Comparison of ENCODE assay signal across 25 cellular contexts in genomic region chr4:151703401-151703800, GRCh38. TPM values are rescaled to one million over a fixed set of nuclear protein-coding genes. Genes with fewer than 3 reads are reported as not detected.
A peak's percentile ranks its signal among the peaks of the same experiment; 100 is the strongest.
DNase-seq lines count a peak whose midpoint lies in the region; ATAC-seq lines count a peak whose summit lies in the region.
"Had no signal": no experiment of that assay in that cellular context is flagged by ENCODE, and none has a peak within 500 bp of the region (broad histone marks: within the 10 kb centered on the region; RNA-seq: fewer than 3 reads in every experiment).

No MANE protein-coding gene starts in this region.

- peaks cover 23% of the 10 kb centered on the region for H3K4me1 Mint-ChIP-seq in activated CD4-positive, alpha-beta T cell treated with anti-CD3 and anti-CD28 coated beads for 36 hours
- H3K4me1 Mint-ChIP-seq in activated T-helper 17 cell treated with anti-CD3 and anti-CD28 coated beads, Interleukin-2, amount 50 U/mL, for 72 hours = peaks cover 10% of the 10 kb centered on the region
- no peaks in the 10 kb centered on the region for H3K4me1 Mint-ChIP-seq in stimulated activated effector memory CD8-positive, alpha-beta T cell treated with anti-CD3 and anti-CD28 coated beads, Interleukin-12 subunit alpha, Interleukin-12 subunit beta, amount 100 ng/mL, for 72 hours
- H3K4me1 Mint-ChIP-seq: CD4-positive, alpha-beta memory T cell; CD8-positive, alpha-beta memory T cell had no signal

- peak overlapping the region; percentile 57 for H3K27ac Mint-ChIP-seq in activated CD4-positive, alpha-beta T cell treated with anti-CD3 and anti-CD28 coated beads for 36 hours
- H3K27ac Mint-ChIP-seq in activated T-helper 17 cell treated with anti-CD3 and anti-CD28 coated beads, Interleukin-2, amount 50 U/mL, for 72 hours = peak overlapping the region; percentile 42
- H3K27ac Mint-ChIP-seq in stimulated activated effector memory CD8-positive, alpha-beta T cell treated with anti-CD3 and anti-CD28 coated beads, Interleukin-12 subunit alpha, Interleukin-12 subunit beta, amount 100 ng/mL, for 72 hours = no peak overlapping the region
- H3K27ac Mint-ChIP-seq: CD4-positive, CD25-positive, alpha-beta regulatory T cell had no signal

- ATAC-seq in activated CD4-positive, alpha-beta T cell treated with anti-CD3 and anti-CD28 coated beads for 36 hours = peak; percentile 43
- ATAC-seq in activated T-helper 17 cell treated with anti-CD3 and anti-CD28 coated beads, Interleukin-2, amount 50 U/mL, for 72 hours (replicated peaks) = peak; percentile 9
- peak; percentile 62 for ATAC-seq in stimulated activated effector memory CD8-positive, alpha-beta T cell treated with anti-CD3 and anti-CD28 coated beads, Interleukin-12 subunit alpha, Interleukin-12 subunit beta, amount 100 ng/mL, for 72 hours
- ATAC-seq in Right ventricle myocardium superior (ENCODE audit: poor library complexity) (no peak), GM19455 (IDR thresholded peaks at IDR 0.05; ENCODE audit: unreplicated experiment) (no peak)
- ATAC-seq: GM12878 had no signal

- DNase-seq in activated CD4-positive, alpha-beta T cell treated with anti-CD3 and anti-CD28 coated beads for 36 hours = no peak
- DNase-seq in activated CD4-positive, alpha-beta T cell treated with anti-CD3 and anti-CD28 coated beads, Interleukin-2, amount 50 U/mL, for 4 hours = no peak
- peak; percentile 3 for DNase-seq in stimulated activated CD4-positive, alpha-beta T cell treated with anti-CD3 and anti-CD28 coated beads, Interleukin-1b, Interleukin-23, amount 100 ng/mL, for 48 hours
- DNase-seq in stimulated activated CD4-positive, alpha-beta T cell treated with anti-CD3 and anti-CD28 coated beads, Interleukin-2, amount 100 ng/mL, for 24 hours = no peak
- no peak for DNase-seq in stimulated activated effector memory CD8-positive, alpha-beta T cell treated with anti-CD3 and anti-CD28 coated beads, Interleukin-12 subunit alpha, Interleukin-12 subunit beta, amount 100 ng/mL, for 72 hours (ENCODE audit: low spot score in 2 of 2)
- no peak for DNase-seq in Right ventricle myocardium superior
- DNase-seq: 8988T; ACHN; BE2C; C1 segment of cervical spinal cord; CD4-positive, alpha-beta memory T cell; CD4-positive, CD25-positive, alpha-beta regulatory T cell; CD8-positive, alpha-beta memory T cell; COR-L47; DMS 273 treated with DMSO at 0.1 percent for 48 hours; DMS153; DMS53; DMS79; DND-41; EL; GDM1 had no signal

- POLR2A ChIA-PET in activated CD4-positive, alpha-beta T cell treated with anti-CD3 and anti-CD28 coated beads for 36 hours (lab: Charles Lee) = no interaction called here

- CTCF ChIA-PET in activated CD4-positive, alpha-beta T cell treated with anti-CD3 and anti-CD28 coated beads for 36 hours (lab: Charles Lee) = no interaction called here

- no peak overlapping the region for H3K4me3 Mint-ChIP-seq in activated CD4-positive, alpha-beta T cell treated with anti-CD3 and anti-CD28 coated beads for 36 hours
- H3K4me3 Mint-ChIP-seq in activated T-helper 17 cell treated with anti-CD3 and anti-CD28 coated beads, Interleukin-2, amount 50 U/mL, for 72 hours = no peak overlapping the region
- no peak overlapping the region for H3K4me3 Mint-ChIP-seq in stimulated activated effector memory CD8-positive, alpha-beta T cell treated with anti-CD3 and anti-CD28 coated beads, Interleukin-12 subunit alpha, Interleukin-12 subunit beta, amount 100 ng/mL, for 72 hours
- H3K4me3 Mint-ChIP-seq: CD14-positive monocyte; CD4-positive, alpha-beta memory T cell; CD4-positive, CD25-positive, alpha-beta regulatory T cell; CD8-positive, alpha-beta memory T cell had no signal

- no peaks in the 10 kb centered on the region for H3K27me3 Mint-ChIP-seq in activated CD4-positive, alpha-beta T cell treated with anti-CD3 and anti-CD28 coated beads for 36 hours
- H3K27me3 Mint-ChIP-seq in activated T-helper 17 cell treated with anti-CD3 and anti-CD28 coated beads, Interleukin-2, amount 50 U/mL, for 72 hours = no peaks in the 10 kb centered on the region
- H3K27me3 Mint-ChIP-seq: CD4-positive, alpha-beta memory T cell; CD4-positive, CD25-positive, alpha-beta regulatory T cell; CD8-positive, alpha-beta memory T cell had no signal

- H3K36me3 Mint-ChIP-seq in activated CD4-positive, alpha-beta T cell treated with anti-CD3 and anti-CD28 coated beads for 36 hours (ENCODE audit: low read depth) = peaks cover 58% of the 10 kb centered on the region
- H3K36me3 Mint-ChIP-seq in activated T-helper 17 cell treated with anti-CD3 and anti-CD28 coated beads, Interleukin-2, amount 50 U/mL, for 72 hours (ENCODE audit: low read depth) = peaks cover 60% of the 10 kb centered on the region
- H3K36me3 Mint-ChIP-seq in stimulated activated effector memory CD8-positive, alpha-beta T cell treated with anti-CD3 and anti-CD28 coated beads, Interleukin-12 subunit alpha, Interleukin-12 subunit beta, amount 100 ng/mL, for 72 hours = peaks cover 22% of the 10 kb centered on the region

- intact Hi-C loops in activated CD4-positive, alpha-beta T cell treated with anti-CD3 and anti-CD28 coated beads for 36 hours (cut with DNase I, micrococcal nuclease) = no loop called here
- intact Hi-C loops in Right ventricle myocardium superior (cut with DNase I) = no loop called here

- no peaks in the 10 kb centered on the region for H3K9me3 Mint-ChIP-seq in activated CD4-positive, alpha-beta T cell treated with anti-CD3 and anti-CD28 coated beads for 36 hours (ENCODE audit: low read depth)
- no peaks in the 10 kb centered on the region for H3K9me3 Mint-ChIP-seq in activated T-helper 17 cell treated with anti-CD3 and anti-CD28 coated beads, Interleukin-2, amount 50 U/mL, for 72 hours
- no peaks in the 10 kb centered on the region for H3K9me3 Mint-ChIP-seq in stimulated activated effector memory CD8-positive, alpha-beta T cell treated with anti-CD3 and anti-CD28 coated beads, Interleukin-12 subunit alpha, Interleukin-12 subunit beta, amount 100 ng/mL, for 72 hours
- H3K9me3 Mint-ChIP-seq: CD4-positive, CD25-positive, alpha-beta regulatory T cell had no signal

RNA-seq across cellular contexts. Expression of gene GATB, which starts 57.4 kb away (rescaled TPM):
- total RNA-seq in activated CD4-positive, alpha-beta T cell treated with anti-CD3 and anti-CD28 coated beads for 36 hours = 10 to 100 TPM; 21.2 to 25.6 TPM
- total RNA-seq in activated T-helper 17 cell treated with anti-CD3 and anti-CD28 coated beads, Interleukin-2, amount 50 U/mL, for 72 hours = 10 to 100 TPM; 19.1 to 24.1 TPM
- 147 TPM for total RNA-seq in Right ventricle myocardium superior

Comparison
In these comparisons a context has a peak if more than half of its experiments do, and no peak if none do; other contexts are left out.
1. ATAC-seq: peak in activated CD4-positive, alpha-beta T cell treated with anti-CD3 and anti-CD28 coated beads for 36 hours (single experiment), activated T-helper 17 cell treated with anti-CD3 and anti-CD28 coated beads, Interleukin-2, amount 50 U/mL, for 72 hours (single experiment) and stimulated activated effector memory CD8-positive, alpha-beta T cell treated with anti-CD3 and anti-CD28 coated beads, Interleukin-12 subunit alpha, Interleukin-12 subunit beta, amount 100 ng/mL, for 72 hours (single experiment); none in Right ventricle myocardium superior (single experiment) and GM19455 (single experiment).